Comparison of ENCODE assay signal across 1 cellular context in genomic region chr2:45274190-45274926, GRCh38.
A peak's percentile ranks its signal among the peaks of the same experiment; 100 is the strongest.
TF ChIP-seq lines count a peak whose summit lies in the region.

No MANE protein-coding gene starts in this region.

TF ChIP-seq in HepG2, 621 proteins besides CTCF, POLR2A, EP300 and RAD21 (continued from another document and continues in another):
- TF ChIP-seq ZHX2 (IDR thresholded peaks at IDR 0.05; ENCODE audit: low read depth), result no peak
- no peak for TF ChIP-seq ZHX2 (CRISPR knock-in tag; IDR thresholded peaks at IDR 0.05; ENCODE audit: borderline replicate concordance)
- TF ChIP-seq MZF1 (CRISPR knock-in tag; IDR thresholded peaks at IDR 0.05; ENCODE audit: borderline replicate concordance), result no peak
- TF ChIP-seq NFKBIZ (CRISPR knock-in tag; IDR thresholded peaks at IDR 0.05), result peak; percentile 67; the same call in 1 of the 2 replicates
- TF ChIP-seq JDP2 (CRISPR knock-in tag; IDR thresholded peaks at IDR 0.05; ENCODE audit: borderline replicate concordance), result no peak; the same call in 1 of the 2 replicates
- no peak for TF ChIP-seq ZNF672 (CRISPR knock-in tag; IDR thresholded peaks at IDR 0.05)
- no peak for TF ChIP-seq NFE2L2 (IDR thresholded peaks at IDR 0.05; ENCODE audit: low read length)
- peak; percentile 31; the same call in 1 of the 2 replicates for TF ChIP-seq STAG1 (CRISPR knock-in tag; IDR thresholded peaks at IDR 0.05)
- peak; percentile 50; the same call in 1 of the 2 replicates for TF ChIP-seq ZNF124 (CRISPR knock-in tag; IDR thresholded peaks at IDR 0.05)
- TF ChIP-seq ZNF276 (CRISPR knock-in tag; IDR thresholded peaks at IDR 0.05; ENCODE audit: low read depth), result no peak; the same call in 1 of the 2 replicates
- peak; percentile 86 for TF ChIP-seq ZFP91 (CRISPR knock-in tag; IDR thresholded peaks at IDR 0.05; ENCODE audit: borderline replicate concordance)
- TF ChIP-seq MLLT10 (CRISPR knock-in tag; IDR thresholded peaks at IDR 0.05), result no peak
- TF ChIP-seq PCBP2 (optimal IDR thresholded peaks at IDR 0.05; ENCODE audit: low read depth, low read length, poor library complexity, severe bottlenecking), result no peak
- no peak for TF ChIP-seq CC2D1A (CRISPR knock-in tag; IDR thresholded peaks at IDR 0.05)
- no peak for TF ChIP-seq IRF1 (CRISPR knock-in tag; IDR thresholded peaks at IDR 0.05; ENCODE audit: low read depth)
- no peak for TF ChIP-seq YY1 (IDR thresholded peaks at IDR 0.05; ENCODE audit: insufficient read depth, insufficient replicate concordance, low read depth, low read length)
- TF ChIP-seq HMGXB4 (CRISPR knock-in tag; IDR thresholded peaks at IDR 0.05; ENCODE audit: borderline replicate concordance in 1 of 2, low read depth in 1 of 2), result peak in 1 of 2 experiments; percentile 46; a peak in 1 of 4 replicates
- peak; percentile 97 for TF ChIP-seq AHDC1 (CRISPR knock-in tag; IDR thresholded peaks at IDR 0.05; ENCODE audit: borderline replicate concordance)
- TF ChIP-seq MAX (IDR thresholded peaks at IDR 0.05), result peak; percentile 75
- TF ChIP-seq NFIB (CRISPR knock-in tag; IDR thresholded peaks at IDR 0.05; ENCODE audit: borderline replicate concordance), result no peak
- TF ChIP-seq ZNF674 (CRISPR knock-in tag; IDR thresholded peaks at IDR 0.05; ENCODE audit: low read depth), result no peak
- no peak for TF ChIP-seq CHD4 (IDR thresholded peaks at IDR 0.05; ENCODE audit: borderline replicate concordance, low read length)
- TF ChIP-seq SMAD3 (CRISPR knock-in tag; IDR thresholded peaks at IDR 0.05), result peak; percentile 69; the same call in 1 of the 2 replicates
- TF ChIP-seq ZNF512B (CRISPR knock-in tag; IDR thresholded peaks at IDR 0.05; ENCODE audit: borderline replicate concordance), result peak; percentile 95
- no peak for TF ChIP-seq ZBTB14 (CRISPR knock-in tag; IDR thresholded peaks at IDR 0.05)
- peak; percentile 98 for TF ChIP-seq SALL1 (CRISPR knock-in tag; IDR thresholded peaks at IDR 0.05)
- TF ChIP-seq ZC3H4 (CRISPR knock-in tag; IDR thresholded peaks at IDR 0.05; ENCODE audit: borderline replicate concordance), result 0 out of 2 replicates have a peak, but pooled peaks have one; percentile 18
- TF ChIP-seq ZMAT3 (CRISPR knock-in tag; conservative IDR thresholded peaks at IDR 0.05), result 0 out of 2 replicates have a peak, but pooled peaks have one; percentile 27
- TF ChIP-seq ZNF761 (CRISPR knock-in tag; conservative IDR thresholded peaks at IDR 0.05), result no peak
- TF ChIP-seq ZNF546 (CRISPR knock-in tag; conservative IDR thresholded peaks at IDR 0.05), result no peak
- peak; percentile 88 for TF ChIP-seq ZNF331 (CRISPR knock-in tag; IDR thresholded peaks at IDR 0.05)
- TF ChIP-seq BATF2 (CRISPR knock-in tag; IDR thresholded peaks at IDR 0.05), result no peak
- TF ChIP-seq CBX1 (IDR thresholded peaks at IDR 0.05; ENCODE audit: low read depth), result peak; percentile 76
- TF ChIP-seq ZNF24 (IDR thresholded peaks at IDR 0.05), result no peak
